Comparison of ENCODE assay signal across 8 cellular contexts in the genomic region with DNA sequence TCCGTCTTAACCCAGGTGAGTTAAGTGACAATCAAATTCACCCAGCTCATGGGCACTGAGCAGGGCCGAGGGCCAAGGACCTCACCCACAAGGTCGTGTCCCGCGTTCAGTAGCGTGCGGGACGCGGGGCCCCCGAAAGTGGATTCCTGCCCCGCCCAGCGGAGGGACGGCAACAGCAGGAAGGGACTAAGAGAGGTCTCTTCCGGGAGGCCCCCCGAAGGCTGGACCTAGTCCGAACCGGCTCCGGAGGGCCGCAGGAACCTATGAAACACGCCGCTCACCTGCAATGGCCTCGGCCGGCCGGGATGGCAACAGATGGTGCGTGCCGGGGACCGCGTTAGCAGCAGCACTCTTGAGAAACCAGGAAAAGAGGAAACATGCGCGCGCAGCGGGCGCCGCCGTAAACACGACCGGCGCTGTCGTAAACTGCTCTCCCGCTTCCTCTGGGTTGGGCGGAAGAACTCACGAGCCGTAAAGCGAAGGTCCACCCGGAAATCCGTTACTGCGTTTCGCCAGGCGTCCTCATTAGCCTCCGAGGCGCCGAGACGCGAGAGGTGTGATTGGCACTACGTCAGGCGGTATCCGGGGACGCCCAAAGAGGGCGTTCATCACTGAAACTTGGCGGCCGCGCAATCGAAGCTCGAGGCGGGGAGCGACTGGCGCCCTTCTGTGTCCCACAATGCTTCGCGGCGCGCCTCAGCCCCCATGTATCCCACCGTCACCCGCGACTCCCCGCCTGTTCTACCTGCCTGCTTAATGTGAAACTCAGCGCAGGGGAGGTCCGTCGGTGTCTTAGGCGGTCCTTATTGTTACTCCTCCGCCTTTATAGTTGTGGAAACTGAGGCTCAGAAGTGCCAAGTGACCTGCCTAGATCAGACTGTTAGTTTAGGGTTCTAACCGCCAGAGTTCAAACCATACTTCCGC. TPM values are rescaled to one million over a fixed set of nuclear protein-coding genes. Genes with fewer than 3 reads are reported as not detected.
DNase-seq lines count a peak whose midpoint lies in the region; ATAC-seq and TF ChIP-seq lines count a peak whose summit lies in the region.

A gene with protein sequence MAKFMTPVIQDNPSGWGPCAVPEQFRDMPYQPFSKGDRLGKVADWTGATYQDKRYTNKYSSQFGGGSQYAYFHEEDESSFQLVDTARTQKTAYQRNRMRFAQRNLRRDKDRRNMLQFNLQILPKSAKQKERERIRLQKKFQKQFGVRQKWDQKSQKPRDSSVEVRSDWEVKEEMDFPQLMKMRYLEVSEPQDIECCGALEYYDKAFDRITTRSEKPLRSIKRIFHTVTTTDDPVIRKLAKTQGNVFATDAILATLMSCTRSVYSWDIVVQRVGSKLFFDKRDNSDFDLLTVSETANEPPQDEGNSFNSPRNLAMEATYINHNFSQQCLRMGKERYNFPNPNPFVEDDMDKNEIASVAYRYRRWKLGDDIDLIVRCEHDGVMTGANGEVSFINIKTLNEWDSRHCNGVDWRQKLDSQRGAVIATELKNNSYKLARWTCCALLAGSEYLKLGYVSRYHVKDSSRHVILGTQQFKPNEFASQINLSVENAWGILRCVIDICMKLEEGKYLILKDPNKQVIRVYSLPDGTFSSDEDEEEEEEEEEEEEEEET (minus strand): TSS at position 372 of the 924 bp plus-strand sequence. CDS start 3,045 bp downstream, outside the sequence.

- peak; percentile 92 for ATAC-seq in HG03432 (IDR thresholded peaks at IDR 0.05; ENCODE audit: unreplicated experiment)

- TF ChIP-seq CTCF in AG10803 (conservative IDR thresholded peaks at IDR 0.05; ENCODE audit: low read length): no peak

- DNase-seq in AG10803 (ENCODE audit: low read depth): peak; percentile 100
- peak; percentile 94 for DNase-seq in NCI-H510A (lab: John Stamatoyannopoulos, UW)
- peak; percentile 97 for DNase-seq in activated CD4-positive, alpha-beta T cell treated with anti-CD3 and anti-CD28 coated beads for 1 hour
- peak; percentile 96 for DNase-seq in cerebellum (ENCODE audit: low spot score)
- peak; percentile 99 for DNase-seq in islet precursor cell
- DNase-seq in stimulated activated CD4-positive, alpha-beta T cell treated with anti-CD3 and anti-CD28 coated beads, Interleukin-12 subunit alpha, Interleukin-12 subunit beta, amount 100 ng/mL, for 48 hours (ENCODE audit: low read depth in 2 of 3, low spot score in 1 of 3): peak; percentile 97 to 99 (median 97)

- TF ChIP-seq POLR2A in GM19099 (IDR thresholded peaks at IDR 0.05; ENCODE audit: extremely low read depth, insufficient read length, low read depth): peak; percentile 92

- H3K4me3 ChIP-seq in AG10803 (ENCODE audit: low read length): peak within 1 kb of the TSS; percentile 97

RNA-seq across cellular contexts. Expression of the gene that starts here (rescaled TPM):
- total RNA-seq in cerebellum: 92.9 TPM

Comparison
In these comparisons a context has a peak if more than half of its experiments do, and no peak if none do; other contexts are left out.
1. Peak in every context shown above with its lines: DNase-seq, ATAC-seq and H3K4me3 ChIP-seq.